Comparison of ENCODE assay signal across 23 cellular contexts in the genomic region with DNA sequence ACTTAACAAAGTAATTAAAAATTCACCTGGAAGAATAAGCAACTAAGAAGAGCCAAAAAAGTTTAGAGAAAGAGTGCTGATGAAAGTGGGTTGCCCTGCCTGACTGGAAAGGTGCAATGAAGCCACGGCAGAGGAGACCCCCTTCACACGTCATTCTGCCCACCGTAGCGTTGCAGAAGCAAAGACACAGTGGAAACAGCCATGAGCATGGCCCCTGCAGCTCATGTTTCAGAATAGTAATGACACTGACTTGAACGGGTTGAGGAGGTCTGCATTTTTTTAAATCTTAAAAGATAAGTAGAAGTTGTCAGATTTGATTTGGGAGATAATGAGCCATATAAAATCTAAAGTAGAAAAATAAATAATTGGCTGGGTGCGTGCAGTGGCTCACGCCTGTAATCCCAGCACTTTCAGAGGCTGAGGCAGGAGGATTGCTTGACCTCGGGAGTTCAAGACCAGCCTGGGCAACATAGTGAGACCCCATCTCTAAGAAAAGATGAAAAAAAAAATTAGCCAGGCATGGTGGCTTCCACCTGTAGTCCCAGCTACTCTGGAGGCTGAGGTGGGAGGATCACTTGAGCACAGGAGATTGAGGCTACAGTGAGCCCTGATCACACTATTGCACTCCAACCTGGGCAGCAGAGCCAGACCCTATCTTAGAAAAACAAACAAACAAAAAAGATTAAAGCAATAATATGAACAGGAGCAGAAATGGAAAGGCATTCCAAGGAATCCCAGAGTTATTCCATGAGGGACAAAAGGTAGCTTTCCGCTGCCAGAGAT.
DNase-seq lines count a peak whose midpoint lies in the region; ATAC-seq, FAIRE-seq and TF ChIP-seq lines count a peak whose summit lies in the region.
"Had no signal": no experiment of that assay in that cellular context is flagged by ENCODE, and none has a peak within 500 bp of the region (broad histone marks: within the 10 kb centered on the region; RNA-seq: fewer than 3 reads in every experiment).

No MANE protein-coding gene starts in this region.

- H3K27me3 Mint-ChIP-seq in GM23338 (ENCODE audit: insufficient read depth, low read depth, poor library complexity) = no peaks in the 10 kb centered on the region
- no peaks in the 10 kb centered on the region for H3K27me3 Mint-ChIP-seq in naive thymus-derived CD8-positive, alpha-beta T cell
- H3K27me3 Mint-ChIP-seq: CD4-positive, alpha-beta T cell had no signal

- no peaks in the 10 kb centered on the region; the same call in 2 of the 3 replicates for H3K9me3 Mint-ChIP-seq in GM23338
- no peaks in the 10 kb centered on the region for H3K9me3 Mint-ChIP-seq in naive thymus-derived CD8-positive, alpha-beta T cell
- H3K9me3 Mint-ChIP-seq: CD4-positive, alpha-beta T cell had no signal

- POLR2A ChIA-PET in K562 (lab: Yijun Ruan, JAX) = interaction anchor here (0.7 kb wide), 1 partner anchor 11 kb away, joined by 3 read pairs; no protein-coding TSS in a partner anchor
- POLR2A ChIA-PET in naive thymus-derived CD8-positive, alpha-beta T cell (lab: Charles Lee) = no interaction called here

- H3K4me1 ChIP-seq in GM23338 (ENCODE audit: insufficient read depth) (no peaks in the 10 kb centered on the region), K562 (replicated peaks in 1 of 2; ENCODE audit: control insufficient read depth in 2 of 2, insufficient read depth in 2 of 2, low read length in 2 of 2) (no peaks in the 10 kb centered on the region; a peak in 1 of 5 replicates), spleen (peaks cover 9 to 35% (median 20%) of the 10 kb centered on the region in 6 donors)
- H3K4me1 ChIP-seq: SJSA1 had no signal

- no peak for TF ChIP-seq POLR2A in K562 (conservative IDR thresholded peaks at IDR 0.05)
- no peak for TF ChIP-seq POLR2A in spleen (IDR thresholded peaks at IDR 0.05)

- H3K4me2 ChIP-seq in GM23338 = no peak overlapping the region
- H3K4me2 ChIP-seq in K562 (ENCODE audit: insufficient read depth, low read length) = no peak overlapping the region
- H3K4me2 ChIP-seq: BLaER1, KMS-11, PC-9 had no signal

- ATAC-seq in GM23338 (no peak), K562 (no peak), HG02759 (IDR thresholded peaks at IDR 0.05; ENCODE audit: unreplicated experiment) (no peak)
- no peak for ATAC-seq in naive thymus-derived CD8-positive, alpha-beta T cell

- H3K4me1 Mint-ChIP-seq in GM23338 = no peaks in the 10 kb centered on the region
- peaks cover 19 to 34% (median 32%) of the 10 kb centered on the region in 4 donors for H3K4me1 Mint-ChIP-seq in naive thymus-derived CD8-positive, alpha-beta T cell

- in situ Hi-C loops in K562 (cut with MboI) = no loop called here

- 85% methylated on average over 8 of the region's 9 CpGs for WGBS in K562 (ENCODE audit: insufficient coverage, low coverage, missing lambda C conversion rate)
- WGBS in spleen, 5 donors = 88 to 94% (median 91%) methylated on average over 9 of the region's 9 CpGs

- H3K27ac Mint-ChIP-seq in GM23338 = peak overlapping the region; percentile 50; the same call in 1 of the 2 replicates
- H3K27ac Mint-ChIP-seq in naive thymus-derived CD8-positive, alpha-beta T cell = peak overlapping the region in 6 of 10 donors; percentile 4 to 83 (median 42)
- H3K27ac Mint-ChIP-seq: CD4-positive, alpha-beta T cell had no signal

- no TSS peak for BruUV-seq in K562 (replicated peaks; lab: Mats Ljungman, UMichigan)

- H3K79me2 ChIP-seq in GM23338 (replicated peaks; ENCODE audit: insufficient read depth) (0 out of 2 replicates have a peak, but pooled peaks cover 4% of the 10 kb centered on the region), K562 (ENCODE audit: control insufficient read depth, insufficient read depth, low read length) (no peaks in the 10 kb centered on the region)

- H3K36me3 ChIP-seq in GM23338 (ENCODE audit: insufficient read depth) = no peaks in the 10 kb centered on the region
- no peaks in the 10 kb centered on the region for H3K36me3 ChIP-seq in K562 (ENCODE audit: control insufficient read depth, insufficient read depth, low read length)
- peaks cover 0 to 4% (median 0%) of the 10 kb centered on the region in 6 donors for H3K36me3 ChIP-seq in spleen

- H3K4me3 ChIP-seq in GM23338 = no peak overlapping the region
- H3K4me3 ChIP-seq in K562 = no peak overlapping the region
- H3K4me3 ChIP-seq in spleen = no peak overlapping the region
- no peak overlapping the region for H3K4me3 ChIP-seq in dorsolateral prefrontal cortex
- H3K4me3 ChIP-seq: BLaER1, PC-9, SJSA1 had no signal

- no peaks in the 10 kb centered on the region for H3F3A ChIP-seq in GM23338 (replicated peaks; ENCODE audit: low read depth)

- no peak for TF ChIP-seq RAD21 in K562 (CRISPR knock-in tag; conservative IDR thresholded peaks at IDR 0.05 in 1 of 2, IDR thresholded peaks at IDR 0.05 in 1 of 2)

- intact Hi-C loops in K562 (cut with micrococcal nuclease) (no loop called here), spleen (cut with DNase I; ENCODE audit: low total_unique reads) (no loop called here), dorsolateral prefrontal cortex (cut with DNase I) (no loop called here)

- no peaks in the 10 kb centered on the region for H3K9me3 ChIP-seq in K562 (replicated peaks; ENCODE audit: control insufficient read depth, insufficient read depth, low read depth, low read length)
- no peaks in the 10 kb centered on the region for H3K9me3 ChIP-seq in spleen
- H3K9me3 ChIP-seq: SJSA1 had no signal

- H3K36me3 Mint-ChIP-seq in GM23338 (ENCODE audit: low read depth) = peaks cover 30% of the 10 kb centered on the region
- peaks cover 0 to 4% (median 0%) of the 10 kb centered on the region in 3 donors for H3K36me3 Mint-ChIP-seq in naive thymus-derived CD8-positive, alpha-beta T cell

- FAIRE-seq in K562 (lab: Jason Lieb, UNC) = no peak
- FAIRE-seq: G401.6 had no signal

- no peak for TF ChIP-seq EP300 in K562 (IDR thresholded peaks at IDR 0.05; ENCODE audit: low read length)

- H3K9me1 ChIP-seq in K562 (ENCODE audit: control insufficient read depth, insufficient read depth, low read length) = no peaks in the 10 kb centered on the region

- no peak for DNase-seq in GM23338 (ENCODE audit: low spot score)
- no peak for DNase-seq in K562 (ENCODE audit: extremely low read depth in 1 of 4, low spot score in 3 of 4)
- no peak for DNase-seq in naive thymus-derived CD8-positive, alpha-beta T cell
- no peak for DNase-seq in spleen
- no peak for DNase-seq in SKM-1 (lab: John Stamatoyannopoulos, UW; ENCODE audit: unreplicated experiment)
- no peak for DNase-seq in dorsolateral prefrontal cortex
- DNase-seq: CD4-positive, alpha-beta T cell; COR-L47; DMS53; H7; IMR-90; MM.1S; NCI-H2029 treated with DMSO at 0.1 percent for 48 hours; NCI-H446 treated with DMSO at 0.1 percent for 48 hours; NCI-H526; NCI-H82; NK-92 treated with Interleukin-12 subunit alpha and Interleukin-12 subunit beta, amount 100 ng/mL, for 24 hours; PC-9 had no signal

- H2AFZ ChIP-seq in GM23338 = no peak overlapping the region
- H2AFZ ChIP-seq in K562 (ENCODE audit: low read depth, low read length) = no peak overlapping the region
- H2AFZ ChIP-seq: PC-9 had no signal

- no peak overlapping the region for H3K9ac ChIP-seq in K562 (ENCODE audit: insufficient read depth in 1 of 2, low read depth in 2 of 2, low read length in 2 of 2)
- H3K9ac ChIP-seq: BLaER1, KMS-11 had no signal

- H3K27ac ChIP-seq in GM23338 (ENCODE audit: low read depth) = no peak overlapping the region
- H3K27ac ChIP-seq in K562 (ENCODE audit: extremely low read depth, low read depth, low read length) = no peak overlapping the region
- peak overlapping the region in 5 of 8 donors; percentile 31 to 63 (median 52) for H3K27ac ChIP-seq in spleen
- H3K27ac ChIP-seq in dorsolateral prefrontal cortex = peak overlapping the region in 29 of 59 donors; percentile 13 to 79 (median 54)
- H3K27ac ChIP-seq: BLaER1, KMS-11, PC-9, SJSA1 had no signal

- H3K27me3 ChIP-seq in GM23338 (ENCODE audit: insufficient read depth) = no peaks in the 10 kb centered on the region
- H3K27me3 ChIP-seq in K562 (ENCODE audit: control insufficient read depth in 2 of 2, insufficient read depth in 2 of 2, low read length in 2 of 2) = no peaks in the 10 kb centered on the region
- H3K27me3 ChIP-seq in spleen (replicated peaks in 1 of 7) = no peaks in the 10 kb centered on the region
- no peaks in the 10 kb centered on the region for H3K27me3 ChIP-seq in dorsolateral prefrontal cortex
- H3K27me3 ChIP-seq: BLaER1, SJSA1 had no signal

- no peak overlapping the region for H3K4me3 Mint-ChIP-seq in GM23338
- no peak overlapping the region for H3K4me3 Mint-ChIP-seq in naive thymus-derived CD8-positive, alpha-beta T cell
- H3K4me3 Mint-ChIP-seq: CD4-positive, alpha-beta T cell had no signal

- TF ChIP-seq CTCF in GM23338 (conservative IDR thresholded peaks at IDR 0.05; ENCODE audit: low read depth in 2 of 2) = no peak
- TF ChIP-seq CTCF in K562 (IDR thresholded peaks at IDR 0.05 in 2 of 3, conservative IDR thresholded peaks at IDR 0.05 in 1 of 3; ENCODE audit: insufficient read depth in 2 of 3, low read depth in 1 of 3, low read length in 3 of 3) = no peak
- TF ChIP-seq CTCF in spleen (IDR thresholded peaks at IDR 0.05 in 8 of 11, conservative IDR thresholded peaks at IDR 0.05 in 3 of 11) = no peak
- no peak for TF ChIP-seq CTCF in dorsolateral prefrontal cortex (IDR thresholded peaks at IDR 0.05 in 54 of 56, conservative IDR thresholded peaks at IDR 0.05 in 2 of 56; ENCODE audit: low read depth in 1 of 56, partially characterized antibody in 56 of 56)

- no peaks in the 10 kb centered on the region for H3K9me2 ChIP-seq in GM23338 (ENCODE audit: insufficient read depth)

- CTCF ChIA-PET in K562 (lab: Yijun Ruan, JAX; ENCODE audit: low intra/inter-chr PET ratio) = no interaction called here

- H4K20me1 ChIP-seq in GM23338 (replicated peaks; ENCODE audit: insufficient read depth) = peaks cover 5% of the 10 kb centered on the region
- H4K20me1 ChIP-seq in K562 (replicated peaks; ENCODE audit: control insufficient read depth, insufficient read depth, low read length) = no peaks in the 10 kb centered on the region
- H4K20me1 ChIP-seq: BLaER1 had no signal

TF ChIP-seq in GM23338, 12 proteins besides CTCF, POLR2A, EP300 and RAD21 (continues in another document):
- no peak for TF ChIP-seq POLR2AphosphoS5 (IDR thresholded peaks at IDR 0.05; ENCODE audit: low read depth)
- TF ChIP-seq EZH2 (IDR thresholded peaks at IDR 0.05; ENCODE audit: low read depth, unreplicated experiment) = no peak
- TF ChIP-seq ZNF331 (CRISPR knock-in tag; IDR thresholded peaks at IDR 0.05; ENCODE audit: low read depth) = no peak

TF ChIP-seq in K562, 482 proteins besides CTCF, POLR2A, EP300 and RAD21:
- TF ChIP-seq NCOA1 (IDR thresholded peaks at IDR 0.05; ENCODE audit: low read depth) = no peak
- peak; percentile 48; the same call in 1 of the 2 replicates for TF ChIP-seq ZNF121 (CRISPR knock-in tag; conservative IDR thresholded peaks at IDR 0.05)

Comparison
In these comparisons a context has a peak if more than half of its experiments do, and no peak if none do; other contexts are left out.
1. H3K27ac ChIP-seq: peak in spleen (5 of 8); none in GM23338 (single experiment) and K562 (single experiment).